Comparison of ENCODE assay signal across 30 cellular contexts in genomic region chr3:137075020-137075419, GRCh38.
"Had no signal": no experiment of that assay in that cellular context is flagged by ENCODE, and none has a peak within 500 bp of the region (broad histone marks: within the 10 kb centered on the region; RNA-seq: fewer than 3 reads in every experiment).

No MANE protein-coding gene starts in this region.

- H3K4me1 ChIP-seq: left lung, lower lobe of right lung, right atrium auricular region, right lobe of liver, tibial artery, upper lobe of right lung had no signal

- H3K9me3 Mint-ChIP-seq: naive thymus-derived CD8-positive, alpha-beta T cell; neural crest cell; stimulated activated effector memory CD8-positive, alpha-beta T cell treated with anti-CD3 and anti-CD28 coated beads, Interleukin-12 subunit alpha, Interleukin-12 subunit beta, amount 100 ng/mL, for 72 hours; stimulated activated naive CD8-positive, alpha-beta T cell treated with anti-CD3 and anti-CD28 coated beads, Interleukin-15, Interleukin-2, amounts not matched to agents 100 ng/mL and 50 ng/mL, for 24 hours had no signal

- H3K27ac Mint-ChIP-seq: naive thymus-derived CD8-positive, alpha-beta T cell; nephron; progenitor cell of endocrine pancreas; stimulated activated effector memory CD8-positive, alpha-beta T cell treated with anti-CD3 and anti-CD28 coated beads, Interleukin-12 subunit alpha, Interleukin-12 subunit beta, amount 100 ng/mL, for 72 hours; stimulated activated naive CD8-positive, alpha-beta T cell treated with anti-CD3 and anti-CD28 coated beads, Interleukin-15, Interleukin-2, amounts not matched to agents 100 ng/mL and 50 ng/mL, for 24 hours had no signal

- H3K4me1 Mint-ChIP-seq: naive thymus-derived CD8-positive, alpha-beta T cell; nephron; neural crest cell; stimulated activated effector memory CD8-positive, alpha-beta T cell treated with anti-CD3 and anti-CD28 coated beads, Interleukin-12 subunit alpha, Interleukin-12 subunit beta, amount 100 ng/mL, for 72 hours had no signal

- H3K9me3 ChIP-seq: left lung, lower lobe of right lung, neutrophil, ovary, right atrium auricular region, right lobe of liver, suprapubic skin, thoracic aorta, tibial artery, upper lobe of right lung had no signal

- ATAC-seq: left colon; left lung; lower lobe of right lung; naive thymus-derived CD8-positive, alpha-beta T cell; right lobe of liver; stimulated activated effector memory CD8-positive, alpha-beta T cell treated with anti-CD3 and anti-CD28 coated beads, Interleukin-12 subunit alpha, Interleukin-12 subunit beta, amount 100 ng/mL, for 72 hours; upper lobe of right lung had no signal

- DNase-seq: hippocampal formation; kidney; left colon; left lung; lower lobe of right lung; mammary epithelial cell; mesenchymal stem cell; naive thymus-derived CD8-positive, alpha-beta T cell; occipital lobe; ovary; right lobe of liver; stimulated activated CD4-positive, alpha-beta T cell treated with anti-CD3 and anti-CD28 coated beads, Interleukin-12 subunit alpha, Interleukin-12 subunit beta, amount 100 ng/mL, for 4 hours; stimulated activated CD4-positive, alpha-beta T cell treated with anti-CD3 and anti-CD28 coated beads, Interleukin-15, amount 100 ng/mL, for 24 hours; stimulated activated CD4-positive, alpha-beta T cell treated with anti-CD3 and anti-CD28 coated beads, Interleukin-2, amount 100 ng/mL, for 24 hours; stimulated activated CD4-positive, alpha-beta T cell treated with anti-CD3 and anti-CD28 coated beads, Interleukin-4, amount 100 ng/mL, for 1 hour; stimulated activated naive CD4-positive, alpha-beta T cell; tibial artery; trophoblast cell; upper lobe of right lung had no signal

- H3K36me3 Mint-ChIP-seq: naive thymus-derived CD8-positive, alpha-beta T cell; stimulated activated effector memory CD8-positive, alpha-beta T cell treated with anti-CD3 and anti-CD28 coated beads, Interleukin-12 subunit alpha, Interleukin-12 subunit beta, amount 100 ng/mL, for 72 hours had no signal

- H3K4me3 Mint-ChIP-seq: naive thymus-derived CD8-positive, alpha-beta T cell; nephron; neural crest cell; stimulated activated effector memory CD8-positive, alpha-beta T cell treated with anti-CD3 and anti-CD28 coated beads, Interleukin-12 subunit alpha, Interleukin-12 subunit beta, amount 100 ng/mL, for 72 hours; stimulated activated naive CD8-positive, alpha-beta T cell treated with anti-CD3 and anti-CD28 coated beads, Interleukin-15, Interleukin-2, amounts not matched to agents 100 ng/mL and 50 ng/mL, for 24 hours had no signal

- H3K36me3 ChIP-seq: left lung, lower lobe of right lung, neutrophil, ovary, right atrium auricular region, right lobe of liver, suprapubic skin, thoracic aorta, tibial artery, upper lobe of right lung had no signal

- H3K27ac ChIP-seq: left lung, lower lobe of right lung, neutrophil, ovary, right atrium auricular region, right lobe of liver, skin epidermis, suprapubic skin, thoracic aorta, tibial artery, upper lobe of right lung had no signal

- H3K27me3 ChIP-seq: left lung, neutrophil, ovary, right atrium auricular region, right lobe of liver, suprapubic skin, tibial artery had no signal

- H3K4me3 ChIP-seq: left lung, lower lobe of right lung, ovary, right atrium auricular region, right lobe of liver, skin epidermis, suprapubic skin, thoracic aorta, tibial artery, upper lobe of right lung had no signal

- FAIRE-seq: kidney, urothelium cell line had no signal
